18 cellular contexts compared by ENCODE assay signal in the genomic region with DNA sequence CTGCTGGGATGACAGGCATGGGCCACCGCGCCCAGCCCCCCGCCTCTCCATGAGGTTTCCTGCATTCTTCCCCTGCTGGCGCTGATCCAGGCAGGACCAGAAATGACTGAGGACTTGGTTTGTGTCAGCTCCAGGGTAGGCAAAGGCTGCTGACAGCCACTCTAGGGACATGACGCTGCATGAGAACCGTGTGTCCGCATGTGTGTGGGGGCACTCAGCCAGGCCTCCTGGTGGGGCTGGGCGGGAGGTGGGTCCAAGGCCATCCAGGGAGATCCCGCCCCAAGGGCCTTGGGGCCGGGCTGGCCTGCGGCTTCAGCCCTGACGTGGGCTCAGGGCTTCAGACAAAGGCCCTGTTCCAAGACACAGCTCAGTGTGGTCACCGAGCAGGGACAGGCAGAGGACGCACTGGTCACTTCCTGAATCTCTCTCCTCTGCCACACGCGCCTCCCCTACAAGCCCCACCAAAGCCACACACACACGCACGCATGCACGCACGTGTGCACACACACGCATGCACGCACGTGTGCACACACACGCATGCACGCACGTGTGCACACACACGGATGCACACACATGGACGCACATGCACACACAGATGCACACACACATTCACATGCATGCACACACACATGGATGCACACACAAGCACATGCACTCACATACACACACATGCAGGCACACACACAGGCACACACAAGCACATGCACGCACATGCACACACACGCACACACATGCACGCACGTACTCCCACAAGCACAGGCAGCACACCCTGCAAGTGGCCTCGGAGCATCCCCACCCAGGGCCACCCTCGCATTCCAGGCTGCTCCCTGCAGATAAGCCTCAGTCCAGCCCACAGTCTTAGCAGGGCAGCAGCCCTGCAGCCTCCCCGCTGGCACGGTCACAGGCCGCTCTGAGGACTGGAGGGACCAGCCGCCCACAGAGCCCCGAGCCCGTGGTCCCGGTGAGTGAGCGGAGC. TPM values are rescaled to one million over a fixed set of nuclear protein-coding genes. Genes with fewer than 3 reads are reported as not detected.
A peak's percentile ranks its signal among the peaks of the same experiment; 100 is the strongest.
DNase-seq lines count a peak whose midpoint lies in the region; ATAC-seq and TF ChIP-seq lines count a peak whose summit lies in the region.
"Had no signal": no experiment of that assay in that cellular context is flagged by ENCODE, and none has a peak within 500 bp of the region (broad histone marks: within the 10 kb centered on the region; RNA-seq: fewer than 3 reads in every experiment).

No MANE protein-coding gene starts in this region.

- H3K36me3 Mint-ChIP-seq in endodermal cell (ENCODE audit: low read depth): peaks cover 3% of the 10 kb centered on the region
- H3K36me3 Mint-ChIP-seq: natural killer cell had no signal

- H3K4me1 ChIP-seq in endodermal cell (ENCODE audit: control insufficient read depth, insufficient read depth, low read length) (no peaks in the 10 kb centered on the region), mesenchymal stem cell (ENCODE audit: control insufficient read depth, insufficient read depth, low read depth, low read length) (peaks cover 13% of the 10 kb centered on the region)
- H3K4me1 ChIP-seq: SJSA1 had no signal

- H2AK5ac ChIP-seq in mesenchymal stem cell (ENCODE audit: low read length, severe bottlenecking): no peak overlapping the region

- no peak for TF ChIP-seq CTCF in endodermal cell (conservative IDR thresholded peaks at IDR 0.05)

- peak overlapping the region; percentile 75 for H3K27ac Mint-ChIP-seq in endodermal cell
- H3K27ac Mint-ChIP-seq: natural killer cell had no signal

- peak overlapping the region in 1 of 2 experiments; percentile 31 for H3K18ac ChIP-seq in mesenchymal stem cell (ENCODE audit: low read depth in 1 of 2, low read length in 2 of 2)

- peak overlapping the region; percentile 61 for H4K91ac ChIP-seq in mesenchymal stem cell (ENCODE audit: low read length)

- H3K4me3 Mint-ChIP-seq in endodermal cell: no peak overlapping the region
- H3K4me3 Mint-ChIP-seq: natural killer cell had no signal

- peak; percentile 52 for DNase-seq in AG20443 (ENCODE audit: low spot score)
- DNase-seq in HT-29 (ENCODE audit: low spot score): peak; percentile 60
- DNase-seq in endodermal cell: no peak
- DNase-seq in mesenchymal stem cell: no peak
- DNase-seq in superior temporal gyrus (ENCODE audit: extremely low spot score): no peak
- no peak for DNase-seq in Ammon's horn (ENCODE audit: low spot score)
- no peak for DNase-seq in RKO (ENCODE audit: low spot score)
- DNase-seq: activated CD4-positive, alpha-beta T cell treated with anti-CD3 and anti-CD28 coated beads for 4 hours; activated gamma-delta T cell; GDM1; islet precursor cell; natural killer cell; NCI-H1436; NCI-H510A treated with DMSO at 0.1 percent for 48 hours had no signal

- no peak overlapping the region for H2AFZ ChIP-seq in mesenchymal stem cell (ENCODE audit: low read depth, low read length)

- H3K9ac ChIP-seq in endodermal cell (ENCODE audit: extremely low read depth, low read length, poor library complexity, severe bottlenecking) (no peak overlapping the region), mesenchymal stem cell (ENCODE audit: low read length) (no peak overlapping the region)

- no peak overlapping the region for H3K4me2 ChIP-seq in mesenchymal stem cell (ENCODE audit: low read length, poor library complexity, severe bottlenecking)

- no peaks in the 10 kb centered on the region for H3K9me3 Mint-ChIP-seq in endodermal cell
- H3K9me3 Mint-ChIP-seq: natural killer cell had no signal

- no peak overlapping the region for H3K23ac ChIP-seq in mesenchymal stem cell (ENCODE audit: low read length in 2 of 2)

- no peak overlapping the region for H2BK5ac ChIP-seq in mesenchymal stem cell (ENCODE audit: low read depth, low read length, poor library complexity, severe bottlenecking)

- H3K27me3 Mint-ChIP-seq in endodermal cell (ENCODE audit: insufficient read depth): no peaks in the 10 kb centered on the region

- WGBS in endodermal cell (ENCODE audit: insufficient coverage in 1 of 2, insufficient read length in 1 of 2), 2 experiments: 90 to 95% methylated on average over 25 to 42 of the region's 42 CpGs
- WGBS in mesenchymal stem cell: 88% methylated on average over 42 of the region's 42 CpGs

- no peak overlapping the region for H2BK15ac ChIP-seq in mesenchymal stem cell (ENCODE audit: low read depth, poor library complexity, severe bottlenecking)

- peak overlapping the region in 1 of 2 experiments; percentile 5 for H3K14ac ChIP-seq in mesenchymal stem cell (ENCODE audit: low read length in 2 of 2)

- no peak overlapping the region for H4K8ac ChIP-seq in mesenchymal stem cell (ENCODE audit: low read length)

- H3K27me3 ChIP-seq in endodermal cell (ENCODE audit: control insufficient read depth, insufficient read depth, low read length, poor library complexity, severe bottlenecking): no peaks in the 10 kb centered on the region
- H3K27me3 ChIP-seq in mesenchymal stem cell (ENCODE audit: control insufficient read depth in 1 of 2, insufficient read depth in 1 of 2, low read length in 2 of 2): no peaks in the 10 kb centered on the region
- H3K27me3 ChIP-seq: SJSA1 had no signal

- H3K4me1 Mint-ChIP-seq in endodermal cell: no peaks in the 10 kb centered on the region
- H3K4me1 Mint-ChIP-seq: natural killer cell had no signal

- H2BK12ac ChIP-seq in mesenchymal stem cell (ENCODE audit: low read length in 2 of 2): peak overlapping the region in 1 of 2 experiments; percentile 30

- no peak for ATAC-seq in HG03439 (IDR thresholded peaks at IDR 0.05; ENCODE audit: unreplicated experiment)
- ATAC-seq: natural killer cell had no signal

- H3K36me3 ChIP-seq in endodermal cell (ENCODE audit: control insufficient read depth, insufficient read depth, low read length): no peaks in the 10 kb centered on the region
- peaks cover 10 to 46% of the 10 kb centered on the region in 2 experiments for H3K36me3 ChIP-seq in mesenchymal stem cell (ENCODE audit: control insufficient read depth in 1 of 2, insufficient read depth in 2 of 2, low read depth in 1 of 2, low read length in 2 of 2)
- H3K36me3 ChIP-seq: SJSA1 had no signal

- H3K27ac ChIP-seq in endodermal cell (ENCODE audit: low read depth, low read length) (no peak overlapping the region), mesenchymal stem cell (ENCODE audit: low read length, poor library complexity, severe bottlenecking) (no peak overlapping the region)
- H3K27ac ChIP-seq: SJSA1 had no signal

- H3K4ac ChIP-seq in mesenchymal stem cell (ENCODE audit: low read depth in 1 of 2, low read length in 2 of 2): peak overlapping the region in 1 of 2 experiments; percentile 40

- H3K4me3 ChIP-seq in endodermal cell (ENCODE audit: low read length) (no peak overlapping the region), mesenchymal stem cell (ENCODE audit: insufficient read depth in 1 of 2, low read depth in 1 of 2, low read length in 2 of 2) (no peak overlapping the region)
- H3K4me3 ChIP-seq: SJSA1 had no signal

- H3K9me3 ChIP-seq in endodermal cell (ENCODE audit: control insufficient read depth, low read length) (no peaks in the 10 kb centered on the region), mesenchymal stem cell (ENCODE audit: control insufficient read depth, low read length) (no peaks in the 10 kb centered on the region)
- H3K9me3 ChIP-seq: SJSA1 had no signal

- H3K79me1 ChIP-seq in mesenchymal stem cell (replicated peaks; ENCODE audit: low read length, poor library complexity, severe bottlenecking): no peaks in the 10 kb centered on the region

- H2BK120ac ChIP-seq in mesenchymal stem cell (ENCODE audit: low read depth, low read length): no peak overlapping the region

RNA-seq across cellular contexts. Expression of gene TMEM204, which starts 5.3 kb away (rescaled TPM):
- 0.61 and 0.78 TPM in 2 replicates for total RNA-seq in HT-29 (2014; rRNA removed; shearing (Covaris generic))
- not detected for total RNA-seq in endodermal cell
- 0.32 TPM for polyA plus RNA-seq in endodermal cell (2013, experiment 1 of 2)
- 0.66 TPM for polyA plus RNA-seq in endodermal cell (2013, experiment 2 of 2)
- polyA plus RNA-seq in mesenchymal stem cell (2013, experiment 1 of 2): 12.5 TPM
- 13.0 TPM for polyA plus RNA-seq in mesenchymal stem cell (2013, experiment 2 of 2)

RNA-seq across cellular contexts. Expression of gene TELO2, which starts 35.0 kb away (rescaled TPM):
- total RNA-seq in HT-29 (2014; rRNA removed; shearing (Covaris generic)): 72.4 and 77.3 TPM in 2 replicates
- total RNA-seq in endodermal cell: 10 to 100 TPM; 85.0 to 91.7 TPM
- 41.8 TPM for polyA plus RNA-seq in endodermal cell (2013, experiment 1 of 2)
- 36.9 TPM for polyA plus RNA-seq in endodermal cell (2013, experiment 2 of 2)
- polyA plus RNA-seq in mesenchymal stem cell (2013, experiment 1 of 2): 10.0 TPM
- polyA plus RNA-seq in mesenchymal stem cell (2013, experiment 2 of 2): 10.2 TPM

RNA-seq across cellular contexts. Expression of gene PTX4, which starts 39.4 kb away (rescaled TPM):
- 0.15 TPM in 1 of 2 replicates, not detected in the other for total RNA-seq in HT-29 (2014; rRNA removed; shearing (Covaris generic))
- not detected for total RNA-seq in endodermal cell
- polyA plus RNA-seq in endodermal cell (2013, experiment 1 of 2): not detected
- polyA plus RNA-seq in endodermal cell (2013, experiment 2 of 2): not detected
- polyA plus RNA-seq in mesenchymal stem cell (2013, experiment 1 of 2): not detected
- polyA plus RNA-seq in mesenchymal stem cell (2013, experiment 2 of 2): not detected
- total RNA-seq: chondrocyte, SJSA1 had no signal
- polyA plus RNA-seq: BJ had no signal

RNA-seq across cellular contexts. Expression of gene CLCN7, which starts 53.3 kb away (rescaled TPM):
- 121 and 151 TPM in 2 replicates for total RNA-seq in HT-29 (2014; rRNA removed; shearing (Covaris generic))
- total RNA-seq in endodermal cell: 10 to 100 TPM; 94.4 to 96.7 TPM
- polyA plus RNA-seq in endodermal cell (2013, experiment 1 of 2): 47.6 TPM
- 47.0 TPM for polyA plus RNA-seq in endodermal cell (2013, experiment 2 of 2)
- 91.3 TPM for polyA plus RNA-seq in mesenchymal stem cell (2013, experiment 1 of 2)
- polyA plus RNA-seq in mesenchymal stem cell (2013, experiment 2 of 2): 88.2 TPM

Comparison
In these comparisons a context has a peak if more than half of its experiments do, and no peak if none do; other contexts are left out.
1. DNase-seq: peak in AG20443 (single experiment) and HT-29 (single experiment); none in endodermal cell (single experiment), mesenchymal stem cell (single experiment), superior temporal gyrus (single experiment), Ammon's horn (single experiment) and RKO (single experiment).